ENCODE assay signal across 1 cellular context in genomic region chr2:238401539-238401938, GRCh38.
TF ChIP-seq lines count a peak whose summit lies in the region.

No MANE protein-coding gene starts in this region.

TF ChIP-seq in K562, 482 proteins besides CTCF, POLR2A, EP300 and RAD21 (continued from another document):
- TF ChIP-seq ZBTB49 (CRISPR knock-in tag; IDR thresholded peaks at IDR 0.05; ENCODE audit: borderline replicate concordance) (no peak), TEAD4 (IDR thresholded peaks at IDR 0.05; ENCODE audit: low read length) (no peak), TEAD4 (CRISPR knock-in tag; IDR thresholded peaks at IDR 0.05; ENCODE audit: borderline replicate concordance) (no peak), CCNT2 (IDR thresholded peaks at IDR 0.05; ENCODE audit: borderline replicate concordance, extremely low read depth, insufficient read length, low read depth, low read length) (no peak), YY1 (IDR thresholded peaks at IDR 0.05; ENCODE audit: borderline replicate concordance in 1 of 3, control insufficient read depth in 1 of 3, extremely low read depth in 1 of 3, insufficient read depth in 3 of 3, insufficient read length in 1 of 3, insufficient replicate concordance in 2 of 3, low read depth in 1 of 3, low read length in 2 of 3) (peak in 1 of 3 experiments; percentile 19), MCM3 (IDR thresholded peaks at IDR 0.05) (no peak)
